9 cellular contexts compared by ENCODE assay signal in genomic region chr10:95169522-95169921, GRCh38. TPM values are rescaled to one million over a fixed set of nuclear protein-coding genes. Genes with fewer than 3 reads are reported as not detected.
"Had no signal": no experiment of that assay in that cellular context is flagged by ENCODE, and none has a peak within 500 bp of the region (broad histone marks: within the 10 kb centered on the region; RNA-seq: fewer than 3 reads in every experiment).

No MANE protein-coding gene starts in this region.

- H3K4me3 ChIP-seq: GM12878 had no signal

- DNase-seq: GDM1, GF-D8 had no signal

- ATAC-seq: GM12878 had no signal

- FAIRE-seq: G401.6, GM12878, GM12891, GM12892, GM18507, GM19239 had no signal

RNA-seq across cellular contexts. Expression of gene ACSM6, which starts 24.5 kb away (rescaled TPM):
- total RNA-seq: G401, GM12878 had no signal
